ENCODE assay signal across 1 cellular context in genomic region chr7:100483728-100484635, GRCh38.
TF ChIP-seq lines count a peak whose summit lies in the region.

NYAP1 (plus strand) TSS chr7:100483927; CDS start chr7:100485312, 1,385 bp downstream.

TF ChIP-seq in HEK293, 187 proteins besides CTCF, POLR2A, EP300 and RAD21 (continued from another document and continues in another):
- TF ChIP-seq ZNF692 (tag by site-specific recombination; IDR thresholded peaks at IDR 0.05) (no peak), ZNF664 (tag by site-specific recombination; IDR thresholded peaks at IDR 0.05) (no peak), PBX3 (CRISPR knock-in tag; IDR thresholded peaks at IDR 0.05) (no peak), ZNF138 (tag by site-specific recombination; IDR thresholded peaks at IDR 0.05; ENCODE audit: borderline replicate concordance) (no peak), ZNF561 (tag by site-specific recombination; IDR thresholded peaks at IDR 0.05; ENCODE audit: borderline replicate concordance) (no peak), ZBTB1 (tag by site-specific recombination; IDR thresholded peaks at IDR 0.05) (no peak), KLF8 (tag by site-specific recombination; IDR thresholded peaks at IDR 0.05) (peak; percentile 58), ZNF280D (tag by site-specific recombination; IDR thresholded peaks at IDR 0.05) (no peak), ZNF426 (tag by site-specific recombination; IDR thresholded peaks at IDR 0.05) (no peak), ZNF792 (tag by site-specific recombination; IDR thresholded peaks at IDR 0.05) (no peak), REST (tag by site-specific recombination; IDR thresholded peaks at IDR 0.05) (no peak), ZNF704 (tag by site-specific recombination; IDR thresholded peaks at IDR 0.05) (no peak), ZNF10 (tag by site-specific recombination; IDR thresholded peaks at IDR 0.05) (no peak; the same call in 1 of the 2 replicates), ZNF639 (tag by site-specific recombination; IDR thresholded peaks at IDR 0.05) (no peak), ZBTB6 (tag by site-specific recombination; IDR thresholded peaks at IDR 0.05) (peak; percentile 51; the same call in 1 of the 2 replicates), PRDM10 (tag by site-specific recombination; IDR thresholded peaks at IDR 0.05) (peak; percentile 90), ZXDB (tag by site-specific recombination; IDR thresholded peaks at IDR 0.05) (no peak), ZNF391 (tag by site-specific recombination; IDR thresholded peaks at IDR 0.05; ENCODE audit: borderline replicate concordance, low read depth) (peak; percentile 38; the same call in 1 of the 2 replicates), ZNF2 (tag by site-specific recombination; IDR thresholded peaks at IDR 0.05) (no peak), ZNF596 (tag by site-specific recombination; IDR thresholded peaks at IDR 0.05) (no peak), ZNF157 (tag by site-specific recombination; IDR thresholded peaks at IDR 0.05) (no peak), ZNF433 (tag by site-specific recombination; IDR thresholded peaks at IDR 0.05; ENCODE audit: low read depth) (no peak), GLIS1 (tag by site-specific recombination; IDR thresholded peaks at IDR 0.05) (no peak), ZNF416 (tag by site-specific recombination; IDR thresholded peaks at IDR 0.05) (no peak), KLF17 (tag by site-specific recombination; IDR thresholded peaks at IDR 0.05) (no peak; the same call in 1 of the 2 replicates), ZBTB26 (tag by site-specific recombination; optimal IDR thresholded peaks at IDR 0.05) (no peak), ZNF132 (tag by site-specific recombination; IDR thresholded peaks at IDR 0.05; ENCODE audit: borderline replicate concordance) (no peak), ZNF394 (tag by site-specific recombination; IDR thresholded peaks at IDR 0.05; ENCODE audit: borderline replicate concordance) (no peak; the same call in 1 of the 2 replicates), INSM2 (tag by site-specific recombination; IDR thresholded peaks at IDR 0.05) (no peak), YY1 (tag by site-specific recombination; IDR thresholded peaks at IDR 0.05) (no peak), GLI2 (tag by site-specific recombination; IDR thresholded peaks at IDR 0.05; ENCODE audit: borderline replicate concordance, low read depth) (no peak), ZIC2 (tag by site-specific recombination; IDR thresholded peaks at IDR 0.05) (no peak), ZNF830 (tag by site-specific recombination; IDR thresholded peaks at IDR 0.05; ENCODE audit: low read depth) (no peak), ZNF423 (tag by site-specific recombination; IDR thresholded peaks at IDR 0.05) (no peak), IKZF3 (tag by site-specific recombination; IDR thresholded peaks at IDR 0.05) (no peak), HOXC10 (CRISPR knock-in tag; IDR thresholded peaks at IDR 0.05) (no peak), ZNF184 (tag by site-specific recombination; IDR thresholded peaks at IDR 0.05) (no peak), ZNF350 (tag by site-specific recombination; IDR thresholded peaks at IDR 0.05) (no peak), ZNF555 (tag by site-specific recombination; conservative IDR thresholded peaks at IDR 0.05) (no peak), ZNF585B (tag by site-specific recombination; IDR thresholded peaks at IDR 0.05) (no peak)
